In genomic region chr12:124422570-124423523, GRCh38 we compare ENCODE assay signal across 8 cellular contexts.
DNase-seq lines count a peak whose midpoint lies in the region; TF ChIP-seq lines count a peak whose summit lies in the region.

No MANE protein-coding gene starts in this region.

- peak overlapping the region in 1 of 5 donors; percentile 71 for H3K4me3 Mint-ChIP-seq in immature natural killer cell
- no peak overlapping the region for H3K4me3 Mint-ChIP-seq in activated T-cell treated with anti-CD3 and anti-CD28 coated beads, Interleukin-2, amount 50 U/mL, for 24 hours

- peaks cover 9 to 20% (median 18%) of the 10 kb centered on the region in 3 donors for H3K27me3 Mint-ChIP-seq in immature natural killer cell (ENCODE audit: low read depth in 3 of 3)
- H3K27me3 Mint-ChIP-seq in activated T-cell treated with anti-CD3 and anti-CD28 coated beads, Interleukin-2, amount 50 U/mL, for 24 hours, result no peaks in the 10 kb centered on the region

- in situ Hi-C loops in brain microvascular endothelial cell (cut with HindIII; ENCODE audit: low pct_ligation_motif_present, low sequenced_read_pairs), result no loop called here

- no peak overlapping the region for H2AFZ ChIP-seq in Karpas-422 (ENCODE audit: low read length)

- WGBS in spleen, 5 donors, result 58 to 74% (median 72%) methylated on average over 35 to 37 of the region's 37 CpGs

- H3K9ac ChIP-seq in Karpas-422 (ENCODE audit: low read length), result no peak overlapping the region

- H3K9me3 ChIP-seq in MG63, result no peaks in the 10 kb centered on the region
- no peaks in the 10 kb centered on the region for H3K9me3 ChIP-seq in spleen
- H3K9me3 ChIP-seq in Karpas-422 (ENCODE audit: low read length), result no peaks in the 10 kb centered on the region

- H3K36me3 Mint-ChIP-seq in immature natural killer cell, result peaks cover 23 to 55% (median 33%) of the 10 kb centered on the region in 3 donors
- peaks cover 84% of the 10 kb centered on the region for H3K36me3 Mint-ChIP-seq in activated T-cell treated with anti-CD3 and anti-CD28 coated beads, Interleukin-2, amount 50 U/mL, for 24 hours (ENCODE audit: low read depth)

- no peak overlapping the region for H3K4me2 ChIP-seq in Karpas-422 (ENCODE audit: low read depth, low read length, poor library complexity, severe bottlenecking)

- H3K36me3 ChIP-seq in MG63, result peaks cover 61% of the 10 kb centered on the region
- peaks cover 40% of the 10 kb centered on the region for H3K36me3 ChIP-seq in brain microvascular endothelial cell (replicated peaks)
- peaks cover 6 to 100% (median 68%) of the 10 kb centered on the region in 6 donors for H3K36me3 ChIP-seq in spleen
- no peaks in the 10 kb centered on the region for H3K36me3 ChIP-seq in Karpas-422 (ENCODE audit: insufficient read depth, low read length)

- no peak for TF ChIP-seq POLR2A in spleen (IDR thresholded peaks at IDR 0.05)

- H3K27me3 ChIP-seq in MG63, result no peaks in the 10 kb centered on the region
- no peaks in the 10 kb centered on the region for H3K27me3 ChIP-seq in brain microvascular endothelial cell (replicated peaks)
- H3K27me3 ChIP-seq in spleen (replicated peaks in 1 of 7), result no peaks in the 10 kb centered on the region
- H3K27me3 ChIP-seq in Karpas-422 (ENCODE audit: low read length), result no peaks in the 10 kb centered on the region

- H4K20me1 ChIP-seq in Karpas-422 (ENCODE audit: insufficient read depth, low read depth, low read length), result 0 out of 2 replicates have a peak, but pooled peaks cover 4% of the 10 kb centered on the region

- H3K4me3 ChIP-seq in MG63, result peak overlapping the region; percentile 12
- peak overlapping the region; percentile 15 for H3K4me3 ChIP-seq in brain microvascular endothelial cell (ENCODE audit: low read depth, low read length)
- H3K4me3 ChIP-seq in spleen, result no peak overlapping the region
- H3K4me3 ChIP-seq in Karpas-422 (ENCODE audit: low read length), result no peak overlapping the region

- H3K27ac Mint-ChIP-seq in immature natural killer cell, result peak overlapping the region in 5 of 6 donors; percentile 55 to 97 (median 90)
- H3K27ac Mint-ChIP-seq in activated T-cell treated with anti-CD3 and anti-CD28 coated beads, Interleukin-2, amount 50 U/mL, for 24 hours, result no peak overlapping the region

- TF ChIP-seq CTCF in brain microvascular endothelial cell (IDR thresholded peaks at IDR 0.05; ENCODE audit: low read depth, low read length, missing control alignments) (no peak), spleen (IDR thresholded peaks at IDR 0.05 in 8 of 11, conservative IDR thresholded peaks at IDR 0.05 in 3 of 11) (no peak)

- H3K4me1 Mint-ChIP-seq in immature natural killer cell, result peaks cover 35 to 39% of the 10 kb centered on the region in 2 donors
- H3K4me1 Mint-ChIP-seq in activated T-cell treated with anti-CD3 and anti-CD28 coated beads, Interleukin-2, amount 50 U/mL, for 24 hours (ENCODE audit: low read depth), result no peaks in the 10 kb centered on the region

- H3K9me2 ChIP-seq in Karpas-422 (replicated peaks; ENCODE audit: insufficient read depth, low read length), result no peaks in the 10 kb centered on the region

- H3K27ac ChIP-seq in brain microvascular endothelial cell (peak overlapping the region; percentile 88), spleen (peak overlapping the region; percentile 35 to 81 (median 70)), Karpas-422 (ENCODE audit: low read length) (no peak overlapping the region)

- DNase-seq in AG20443 (ENCODE audit: low spot score) (peak; percentile 96), MG63 (peak; percentile 98), brain microvascular endothelial cell (peak; percentile 75), immature natural killer cell (no peak), spleen (no peak), Karpas-422 (no peak), NCI-H1048 (lab: John Stamatoyannopoulos, UW) (no peak)
- DNase-seq in activated T-cell treated with anti-CD3 and anti-CD28 coated beads, Interleukin-2, amount 50 U/mL, for 24 hours, result no peak

- intact Hi-C loops in spleen (cut with DNase I; ENCODE audit: low total_unique reads), result no loop called here

- no peaks in the 10 kb centered on the region for H3K9me3 Mint-ChIP-seq in immature natural killer cell
- H3K9me3 Mint-ChIP-seq in activated T-cell treated with anti-CD3 and anti-CD28 coated beads, Interleukin-2, amount 50 U/mL, for 24 hours, result no peaks in the 10 kb centered on the region

- peaks cover 20 to 57% (median 41%) of the 10 kb centered on the region in 6 donors for H3K4me1 ChIP-seq in spleen
- no peaks in the 10 kb centered on the region for H3K4me1 ChIP-seq in Karpas-422 (ENCODE audit: low read length)

- H3K79me2 ChIP-seq in Karpas-422 (ENCODE audit: low read length), result no peaks in the 10 kb centered on the region; the same call in 1 of the 2 replicates

Comparison
In these comparisons a context has a peak if more than half of its experiments do, and no peak if none do; other contexts are left out.
1. DNase-seq: peak in AG20443 (single experiment), MG63 (single experiment) and brain microvascular endothelial cell (single experiment); none in immature natural killer cell (0 of 3), spleen (single experiment), activated T-cell treated with anti-CD3 and anti-CD28 coated beads, Interleukin-2, amount 50 U/mL, for 24 hours (single experiment), Karpas-422 (single experiment) and NCI-H1048 (single experiment).
2. H3K4me3 ChIP-seq: peak in MG63 (single experiment) and brain microvascular endothelial cell (single experiment); none in spleen (0 of 8) and Karpas-422 (single experiment).